In genomic region chr6:158388727-158389126, GRCh38 we compare ENCODE assay signal across 14 cellular contexts.
A peak's percentile ranks its signal among the peaks of the same experiment; 100 is the strongest.
DNase-seq lines count a peak whose midpoint lies in the region; ATAC-seq and TF ChIP-seq lines count a peak whose summit lies in the region.
"Had no signal": no experiment of that assay in that cellular context is flagged by ENCODE, and none has a peak within 500 bp of the region (broad histone marks: within the 10 kb centered on the region; RNA-seq: fewer than 3 reads in every experiment).

No MANE protein-coding gene starts in this region.

- POLR2A ChIA-PET in activated CD4-positive, alpha-beta T cell treated with anti-CD3 and anti-CD28 coated beads for 36 hours (lab: Charles Lee), result interaction anchor here (0.6 kb wide), 1 partner anchor 27 kb away, joined by 5 read pairs; no protein-coding TSS in a partner anchor

- intact Hi-C loops in activated CD4-positive, alpha-beta T cell treated with anti-CD3 and anti-CD28 coated beads for 36 hours (cut with DNase I, micrococcal nuclease), result no loop called here

- peaks cover 2% of the 10 kb centered on the region for H3K9me3 Mint-ChIP-seq in activated CD4-positive, alpha-beta T cell treated with anti-CD3 and anti-CD28 coated beads for 36 hours (ENCODE audit: low read depth)
- peaks cover 8 to 17% of the 10 kb centered on the region in 2 donors for H3K9me3 Mint-ChIP-seq in stimulated activated naive CD8-positive, alpha-beta T cell treated with anti-CD3 and anti-CD28 coated beads, Interleukin-15, amount 100 ng/mL, for 72 hours
- H3K9me3 Mint-ChIP-seq in activated T-helper 17 cell treated with anti-CD3 and anti-CD28 coated beads, Interleukin-2, amount 50 U/mL, for 72 hours, result no peaks in the 10 kb centered on the region
- H3K9me3 Mint-ChIP-seq in mesothelial cell of epicardium, result peaks cover 27% of the 10 kb centered on the region
- H3K9me3 Mint-ChIP-seq: CD8-positive, alpha-beta memory T cell had no signal

- CTCF ChIA-PET in activated CD4-positive, alpha-beta T cell treated with anti-CD3 and anti-CD28 coated beads for 36 hours (lab: Charles Lee), result interaction anchor here (1.1 to 1.2 kb wide), 2 partner anchors 14 to 169 kb away, joined by 4 read pairs; no protein-coding TSS in a partner anchor

- no peak for TF ChIP-seq CTCF in mesothelial cell of epicardium (IDR thresholded peaks at IDR 0.05; ENCODE audit: unreplicated experiment)

- peak; percentile 36 for ATAC-seq in activated CD4-positive, alpha-beta T cell treated with anti-CD3 and anti-CD28 coated beads for 36 hours
- ATAC-seq in stimulated activated naive CD8-positive, alpha-beta T cell treated with anti-CD3 and anti-CD28 coated beads, Interleukin-15, amount 100 ng/mL, for 72 hours, result peak; percentile 56
- ATAC-seq in stimulated activated naive CD8-positive, alpha-beta T cell treated with anti-CD3 and anti-CD28 coated beads, Interleukin-15, Interleukin-2, amounts not matched to agents 100 U/mL and 50 U/mL, for 24 hours, result no peak
- peak; percentile 28 for ATAC-seq in activated T-helper 17 cell treated with anti-CD3 and anti-CD28 coated beads, Interleukin-2, amount 50 U/mL, for 72 hours (replicated peaks)
- ATAC-seq in HG03108 (IDR thresholded peaks at IDR 0.05; ENCODE audit: unreplicated experiment), result no peak
- ATAC-seq: HCT116 had no signal

- H3K4me1 Mint-ChIP-seq in activated CD4-positive, alpha-beta T cell treated with anti-CD3 and anti-CD28 coated beads for 36 hours, result peaks cover 3% of the 10 kb centered on the region
- H3K4me1 Mint-ChIP-seq in stimulated activated naive CD8-positive, alpha-beta T cell treated with anti-CD3 and anti-CD28 coated beads, Interleukin-15, amount 100 ng/mL, for 72 hours, result no peaks in the 10 kb centered on the region
- H3K4me1 Mint-ChIP-seq in activated T-helper 17 cell treated with anti-CD3 and anti-CD28 coated beads, Interleukin-2, amount 50 U/mL, for 72 hours, result no peaks in the 10 kb centered on the region
- H3K4me1 Mint-ChIP-seq in mesothelial cell of epicardium, result peaks cover 2% of the 10 kb centered on the region

- H3K36me3 Mint-ChIP-seq in activated CD4-positive, alpha-beta T cell treated with anti-CD3 and anti-CD28 coated beads for 36 hours (ENCODE audit: low read depth), result peaks cover 11% of the 10 kb centered on the region
- H3K36me3 Mint-ChIP-seq in activated T-helper 17 cell treated with anti-CD3 and anti-CD28 coated beads, Interleukin-2, amount 50 U/mL, for 72 hours (ENCODE audit: low read depth), result no peaks in the 10 kb centered on the region
- peaks cover 20% of the 10 kb centered on the region for H3K36me3 Mint-ChIP-seq in mesothelial cell of epicardium

- no peaks in the 10 kb centered on the region for H3K27me3 Mint-ChIP-seq in activated CD4-positive, alpha-beta T cell treated with anti-CD3 and anti-CD28 coated beads for 36 hours
- no peaks in the 10 kb centered on the region for H3K27me3 Mint-ChIP-seq in stimulated activated naive CD8-positive, alpha-beta T cell treated with anti-CD3 and anti-CD28 coated beads, Interleukin-15, amount 100 ng/mL, for 72 hours
- no peaks in the 10 kb centered on the region for H3K27me3 Mint-ChIP-seq in activated T-helper 17 cell treated with anti-CD3 and anti-CD28 coated beads, Interleukin-2, amount 50 U/mL, for 72 hours
- no peaks in the 10 kb centered on the region for H3K27me3 Mint-ChIP-seq in mesothelial cell of epicardium (ENCODE audit: low read depth)

- H3K27ac Mint-ChIP-seq in activated CD4-positive, alpha-beta T cell treated with anti-CD3 and anti-CD28 coated beads for 36 hours, result no peak overlapping the region
- no peak overlapping the region for H3K27ac Mint-ChIP-seq in stimulated activated naive CD8-positive, alpha-beta T cell treated with anti-CD3 and anti-CD28 coated beads, Interleukin-15, amount 100 ng/mL, for 72 hours
- H3K27ac Mint-ChIP-seq in activated T-helper 17 cell treated with anti-CD3 and anti-CD28 coated beads, Interleukin-2, amount 50 U/mL, for 72 hours, result no peak overlapping the region
- no peak overlapping the region for H3K27ac Mint-ChIP-seq in mesothelial cell of epicardium

- no peak for DNase-seq in activated CD4-positive, alpha-beta T cell treated with anti-CD3 and anti-CD28 coated beads for 36 hours
- DNase-seq in activated CD4-positive, alpha-beta T cell treated with anti-CD3 and anti-CD28 coated beads for 48 hours, result no peak
- no peak for DNase-seq in stimulated activated naive CD8-positive, alpha-beta T cell treated with anti-CD3 and anti-CD28 coated beads, Interleukin-15, amount 100 ng/mL, for 72 hours
- no peak for DNase-seq in stimulated activated naive CD8-positive, alpha-beta T cell treated with anti-CD3 and anti-CD28 coated beads, Interleukin-15, Interleukin-2, amounts not matched to agents 100 U/mL and 50 U/mL, for 24 hours
- no peak for DNase-seq in mesothelial cell of epicardium (ENCODE audit: low spot score in 2 of 2, unreplicated experiment in 2 of 2)
- no peak for DNase-seq in kidney tubule cell (ENCODE audit: low spot score)
- DNase-seq: 8988T; AML-193; Caco-2; CD8-positive, alpha-beta memory T cell; DMS53 had no signal

- no peak overlapping the region for H3K4me3 Mint-ChIP-seq in activated CD4-positive, alpha-beta T cell treated with anti-CD3 and anti-CD28 coated beads for 36 hours
- no peak overlapping the region for H3K4me3 Mint-ChIP-seq in stimulated activated naive CD8-positive, alpha-beta T cell treated with anti-CD3 and anti-CD28 coated beads, Interleukin-15, amount 100 ng/mL, for 72 hours
- no peak overlapping the region for H3K4me3 Mint-ChIP-seq in activated T-helper 17 cell treated with anti-CD3 and anti-CD28 coated beads, Interleukin-2, amount 50 U/mL, for 72 hours
- H3K4me3 Mint-ChIP-seq in mesothelial cell of epicardium, result no peak overlapping the region
- H3K4me3 Mint-ChIP-seq: CD8-positive, alpha-beta memory T cell had no signal

Comparison
In these comparisons a context has a peak if more than half of its experiments do, and no peak if none do; other contexts are left out.
1. ATAC-seq: peak in activated CD4-positive, alpha-beta T cell treated with anti-CD3 and anti-CD28 coated beads for 36 hours (single experiment), stimulated activated naive CD8-positive, alpha-beta T cell treated with anti-CD3 and anti-CD28 coated beads, Interleukin-15, amount 100 ng/mL, for 72 hours (single experiment) and activated T-helper 17 cell treated with anti-CD3 and anti-CD28 coated beads, Interleukin-2, amount 50 U/mL, for 72 hours (single experiment); none in stimulated activated naive CD8-positive, alpha-beta T cell treated with anti-CD3 and anti-CD28 coated beads, Interleukin-15, Interleukin-2, amounts not matched to agents 100 U/mL and 50 U/mL, for 24 hours (single experiment) and HG03108 (single experiment).